12 cellular contexts compared by ENCODE assay signal in genomic region chr12:116520801-116521471, GRCh38. TPM values are rescaled to one million over a fixed set of nuclear protein-coding genes. Genes with fewer than 3 reads are reported as not detected.
DNase-seq lines count a peak whose midpoint lies in the region; FAIRE-seq and TF ChIP-seq lines count a peak whose summit lies in the region.
"Had no signal": no experiment of that assay in that cellular context is flagged by ENCODE, and none has a peak within 500 bp of the region (broad histone marks: within the 10 kb centered on the region; RNA-seq: fewer than 3 reads in every experiment).

No MANE protein-coding gene starts in this region.

- FAIRE-seq in GM12891 (lab: Jason Lieb, UNC), result no peak

- peaks cover 14% of the 10 kb centered on the region for H3K4me1 ChIP-seq in vagina

- DNase-seq in GM04503 (ENCODE audit: low read depth) (peak; percentile 75), SK-N-MC (ENCODE audit: low read depth, low spot score) (peak; percentile 52), epithelial cell of prostate (ENCODE audit: low read depth, low spot score) (no peak), occipital lobe (lab: John Stamatoyannopoulos, UW) (peak; percentile 50), SIG-M5 (lab: John Stamatoyannopoulos, UW) (no peak), GM12891 (ENCODE audit: insufficient read length, low spot score) (no peak), vagina (ENCODE audit: extremely low spot score in 2 of 2) (no peak), OCI-M1 (lab: John Stamatoyannopoulos, UW) (no peak)
- DNase-seq: NCI-H226, spleen, T-cell had no signal

- TF ChIP-seq CTCF in vagina (IDR thresholded peaks at IDR 0.05), result no peak

- no peaks in the 10 kb centered on the region for H3K36me3 ChIP-seq in SK-N-MC (ENCODE audit: insufficient read depth, low read length)
- H3K36me3 ChIP-seq in vagina, result no peaks in the 10 kb centered on the region
- H3K36me3 ChIP-seq: spleen had no signal

- TF ChIP-seq POLR2A in GM12891 (IDR thresholded peaks at IDR 0.05; ENCODE audit: low read depth, low read length) (no peak), vagina (IDR thresholded peaks at IDR 0.05) (no peak)

- H3K9me3 ChIP-seq in SK-N-MC (ENCODE audit: low read depth, low read length) (no peaks in the 10 kb centered on the region), vagina (no peaks in the 10 kb centered on the region)
- H3K9me3 ChIP-seq: spleen had no signal

- H3K9ac ChIP-seq in SK-N-MC (ENCODE audit: insufficient read length), result no peak overlapping the region

- H3K4me3 ChIP-seq in SK-N-MC, result peak overlapping the region; percentile 47
- no peak overlapping the region for H3K4me3 ChIP-seq in vagina
- H3K4me3 ChIP-seq: spleen had no signal

- H3K27ac ChIP-seq in SK-N-MC (peak overlapping the region; percentile 55; the same call in 1 of the 2 replicates), epithelial cell of prostate (peak overlapping the region; percentile 47), vagina (no peak overlapping the region)
- H3K27ac ChIP-seq: spleen had no signal

- intact Hi-C loops in vagina (cut with DNase I), result loop anchor here (10.0 kb wide), 1 partner anchor 226 kb away; no protein-coding TSS in a partner anchor

- H3K27me3 ChIP-seq in vagina, result no peaks in the 10 kb centered on the region

TF ChIP-seq in GM12891, 5 proteins besides CTCF, POLR2A, EP300 and RAD21:
- TF ChIP-seq POLR2AphosphoS5 (IDR thresholded peaks at IDR 0.05; ENCODE audit: low read depth, low read length) (no peak), SPI1 (IDR thresholded peaks at IDR 0.05; ENCODE audit: low read depth, low read length) (no peak), PAX5 (IDR thresholded peaks at IDR 0.05; ENCODE audit: insufficient read depth, low read length, severe bottlenecking) (no peak), POU2F2 (IDR thresholded peaks at IDR 0.05; ENCODE audit: low read depth, low read length) (no peak), TAF1 (IDR thresholded peaks at IDR 0.05; ENCODE audit: low read depth, low read length) (no peak)

RNA-seq across cellular contexts. Expression of gene MAP1LC3B2, which starts 38.2 kb away (rescaled TPM):
- total RNA-seq in occipital lobe (0.62 TPM), vagina (not detected)
- polyA plus RNA-seq in GM12891 (2012; ENCODE audit: low read depth, missing spikeins), result 1.3 TPM
- total RNA-seq: liver had no signal

Comparison
In these comparisons a context has a peak if more than half of its experiments do, and no peak if none do; other contexts are left out.
1. DNase-seq: peak in GM04503 (single experiment), SK-N-MC (single experiment) and occipital lobe (single experiment); none in epithelial cell of prostate (single experiment), SIG-M5 (single experiment), GM12891 (single experiment), vagina (0 of 2) and OCI-M1 (single experiment).